ENCODE assay signal across 6 cellular contexts in genomic region chr2:11213975-11214374, GRCh38.
"Had no signal": no experiment of that assay in that cellular context is flagged by ENCODE, and none has a peak within 500 bp of the region (broad histone marks: within the 10 kb centered on the region; RNA-seq: fewer than 3 reads in every experiment).

No MANE protein-coding gene starts in this region.

- H3K4me2 ChIP-seq: KMS-11 had no signal

- H3K9ac ChIP-seq: KMS-11 had no signal

- DNase-seq: GOT3, H7, KBM-7 had no signal

- H3K4me1 Mint-ChIP-seq: IgD-negative memory B cell had no signal

- H3K4me3 ChIP-seq: HAP-1 had no signal

- H3K9me3 ChIP-seq: HAP-1 had no signal

- H3K9me3 Mint-ChIP-seq: IgD-negative memory B cell had no signal

- H3K27me3 Mint-ChIP-seq: IgD-negative memory B cell had no signal

- H3K27ac ChIP-seq: KMS-11 had no signal

- H3K27ac Mint-ChIP-seq: IgD-negative memory B cell had no signal

- H3K4me3 Mint-ChIP-seq: IgD-negative memory B cell had no signal

- H3K4me1 ChIP-seq: HAP-1 had no signal
